Comparison of ENCODE assay signal across 21 cellular contexts in the genomic region with DNA sequence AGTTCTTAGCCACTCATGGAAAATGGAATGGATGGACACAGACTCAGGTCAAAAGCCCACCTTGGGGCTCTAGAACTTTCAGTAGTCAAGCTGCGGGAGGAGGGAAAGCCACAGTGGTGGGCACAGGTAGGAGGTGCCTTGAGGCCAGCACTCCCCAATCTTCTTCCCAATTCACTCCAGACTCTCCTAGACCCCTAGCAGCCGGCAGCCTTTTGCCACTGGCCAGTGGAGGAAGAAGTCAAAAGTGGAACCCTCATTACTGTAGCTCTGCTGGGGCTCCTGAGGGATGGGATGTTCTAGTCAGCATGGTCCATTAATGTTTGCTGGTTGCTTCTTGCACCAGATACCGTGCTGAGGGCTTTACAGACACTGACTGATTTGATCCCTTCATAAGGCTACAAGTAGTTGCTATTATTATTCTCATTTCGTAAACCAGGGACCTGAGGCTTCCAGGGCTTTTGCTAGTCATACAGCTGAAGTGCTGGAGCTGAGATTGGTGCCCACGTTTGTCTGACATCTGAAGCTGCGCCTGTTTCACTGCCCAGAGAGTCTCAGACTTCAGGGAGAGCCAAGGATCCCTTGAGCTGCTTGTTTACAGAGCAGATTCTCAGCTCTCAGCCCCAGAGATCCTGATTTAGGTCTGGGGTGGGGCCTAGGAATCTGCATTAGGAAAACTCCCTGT. TPM values are rescaled to one million over a fixed set of nuclear protein-coding genes. Genes with fewer than 3 reads are reported as not detected.
DNase-seq lines count a peak whose midpoint lies in the region; ATAC-seq, FAIRE-seq and TF ChIP-seq lines count a peak whose summit lies in the region.
"Had no signal": no experiment of that assay in that cellular context is flagged by ENCODE, and none has a peak within 500 bp of the region (broad histone marks: within the 10 kb centered on the region; RNA-seq: fewer than 3 reads in every experiment).

No MANE protein-coding gene starts in this region.

- H3K4me3 ChIP-seq in right cardiac atrium (ENCODE audit: low read length) (no peak overlapping the region), esophagus squamous epithelium (no peak overlapping the region), WERI-Rb-1 (ENCODE audit: low read depth, low read length) (no peak overlapping the region)
- H3K4me3 ChIP-seq: MG63, thyroid gland had no signal

- no peaks in the 10 kb centered on the region for H3K9me3 Mint-ChIP-seq in activated naive CD4-positive, alpha-beta T cell treated with anti-CD3 and anti-CD28 coated beads, Interleukin-2, amount 50 U/mL, for 24 hours
- no peaks in the 10 kb centered on the region for H3K9me3 Mint-ChIP-seq in activated naive CD8-positive, alpha-beta T cell treated with anti-CD3 and anti-CD28 coated beads for 36 hours
- H3K9me3 Mint-ChIP-seq: nephron had no signal

- intact Hi-C loops in right cardiac atrium (cut with DNase I) = no loop called here
- intact Hi-C loops in esophagus squamous epithelium (cut with DNase I) = no loop called here

- peak overlapping the region; percentile 80 for H3K27ac Mint-ChIP-seq in activated naive CD4-positive, alpha-beta T cell treated with anti-CD3 and anti-CD28 coated beads, Interleukin-2, amount 50 U/mL, for 24 hours
- peak overlapping the region; percentile 30 for H3K27ac Mint-ChIP-seq in activated naive CD8-positive, alpha-beta T cell treated with anti-CD3 and anti-CD28 coated beads for 36 hours
- H3K27ac Mint-ChIP-seq: nephron, progenitor cell of endocrine pancreas had no signal

- no peak for FAIRE-seq in H54 (lab: Jason Lieb, UNC)
- FAIRE-seq: colon, keratinocyte had no signal

- H3K9me3 ChIP-seq in right cardiac atrium (ENCODE audit: control insufficient read depth, low read length) (no peaks in the 10 kb centered on the region), esophagus squamous epithelium (no peaks in the 10 kb centered on the region), WERI-Rb-1 (ENCODE audit: severe bottlenecking) (no peaks in the 10 kb centered on the region)
- H3K9me3 ChIP-seq: MG63, thyroid gland had no signal

- no peaks in the 10 kb centered on the region for H3K27me3 Mint-ChIP-seq in activated naive CD4-positive, alpha-beta T cell treated with anti-CD3 and anti-CD28 coated beads, Interleukin-2, amount 50 U/mL, for 24 hours
- H3K27me3 Mint-ChIP-seq in activated naive CD8-positive, alpha-beta T cell treated with anti-CD3 and anti-CD28 coated beads for 36 hours = no peaks in the 10 kb centered on the region
- H3K27me3 Mint-ChIP-seq: progenitor cell of endocrine pancreas had no signal

- 78% methylated on average over 6 of the region's 6 CpGs for WGBS in right cardiac atrium
- WGBS in esophagus squamous epithelium, 2 donors = 81 to 83% methylated on average over 1 to 5 of the region's 6 CpGs

- no peak for ATAC-seq in right cardiac atrium

- no peak for DNase-seq in activated naive CD4-positive, alpha-beta T cell treated with anti-CD3 and anti-CD28 coated beads, Interleukin-2, amount 50 U/mL, for 16 hours
- DNase-seq in activated naive CD8-positive, alpha-beta T cell treated with anti-CD3 and anti-CD28 coated beads for 36 hours = no peak
- DNase-seq in right cardiac atrium (no peak), esophagus squamous epithelium (lab: John Stamatoyannopoulos, UW) (no peak), WERI-Rb-1 (no peak), H54 (ENCODE audit: insufficient read length, low spot score) (no peak)
- peak; percentile 22 for DNase-seq in stimulated activated CD8-positive, alpha-beta memory T cell treated with anti-CD3 and anti-CD28 coated beads, Interleukin-4, amount 100 ng/mL, for 48 hours
- DNase-seq: hippocampal formation, IMR-90, mammary epithelial cell, MG63, NCI-H146, NCI-H748 treated with DMSO at 0.1 percent for 48 hours, OCI-M1, thyroid gland had no signal

- peaks cover 0 to 24% (median 0%) of the 10 kb centered on the region in 3 donors for H3K36me3 ChIP-seq in esophagus squamous epithelium
- peaks cover 15% of the 10 kb centered on the region for H3K36me3 ChIP-seq in WERI-Rb-1
- H3K36me3 ChIP-seq: MG63 had no signal

- peaks cover 94% of the 10 kb centered on the region for H3K4me1 Mint-ChIP-seq in activated naive CD4-positive, alpha-beta T cell treated with anti-CD3 and anti-CD28 coated beads, Interleukin-2, amount 50 U/mL, for 24 hours
- H3K4me1 Mint-ChIP-seq in activated naive CD8-positive, alpha-beta T cell treated with anti-CD3 and anti-CD28 coated beads for 36 hours = peaks cover 76% of the 10 kb centered on the region

- H3K27me3 ChIP-seq in right cardiac atrium (ENCODE audit: control insufficient read depth, insufficient read depth) (no peaks in the 10 kb centered on the region), esophagus squamous epithelium (no peaks in the 10 kb centered on the region), WERI-Rb-1 (ENCODE audit: insufficient read depth, low read depth, severe bottlenecking) (no peaks in the 10 kb centered on the region)
- H3K27me3 ChIP-seq: MG63, thyroid gland had no signal

- H3K36me3 Mint-ChIP-seq in activated naive CD4-positive, alpha-beta T cell treated with anti-CD3 and anti-CD28 coated beads, Interleukin-2, amount 50 U/mL, for 24 hours = peaks cover 3% of the 10 kb centered on the region
- H3K36me3 Mint-ChIP-seq in activated naive CD8-positive, alpha-beta T cell treated with anti-CD3 and anti-CD28 coated beads for 36 hours = peaks cover 31% of the 10 kb centered on the region

- TF ChIP-seq CTCF in esophagus squamous epithelium (IDR thresholded peaks at IDR 0.05) = no peak
- no peak for TF ChIP-seq CTCF in WERI-Rb-1 (IDR thresholded peaks at IDR 0.05; ENCODE audit: low read depth, low read length)

- H3K4me1 ChIP-seq in right cardiac atrium (ENCODE audit: control insufficient read depth, insufficient read depth, low read length) (peaks cover 13% of the 10 kb centered on the region), esophagus squamous epithelium (peaks cover 0 to 22% (median 0%) of the 10 kb centered on the region in 3 donors)

- TF ChIP-seq POLR2A in esophagus squamous epithelium (IDR thresholded peaks at IDR 0.05) = no peak
- no peak for TF ChIP-seq POLR2A in H54 (IDR thresholded peaks at IDR 0.05; ENCODE audit: low read depth, low read length)

- H3K27ac ChIP-seq in right cardiac atrium (ENCODE audit: low read length) = peak overlapping the region; percentile 53
- H3K27ac ChIP-seq in esophagus squamous epithelium = no peak overlapping the region
- H3K27ac ChIP-seq in WERI-Rb-1 = no peak overlapping the region

- no peak overlapping the region for H3K4me3 Mint-ChIP-seq in activated naive CD4-positive, alpha-beta T cell treated with anti-CD3 and anti-CD28 coated beads, Interleukin-2, amount 50 U/mL, for 24 hours
- no peak overlapping the region for H3K4me3 Mint-ChIP-seq in activated naive CD8-positive, alpha-beta T cell treated with anti-CD3 and anti-CD28 coated beads for 36 hours
- H3K4me3 Mint-ChIP-seq: nephron had no signal

RNA-seq across cellular contexts. Expression of a gene that starts 1.1 kb away (rescaled TPM):
- 1 to 10 TPM in 1 of 2 experiments, under 1 TPM in 1; 0.89 to 1.1 TPM for total RNA-seq in activated naive CD8-positive, alpha-beta T cell treated with anti-CD3 and anti-CD28 coated beads for 36 hours
- total RNA-seq in right cardiac atrium (1 to 10 TPM; 1.6 to 2.5 (median 1.9) TPM), esophagus squamous epithelium (1 to 10 TPM in 1 of 4 donors, under 1 TPM in 2, not detected in 1; 0.53 to 1.5 (median 0.92) TPM)
- 2.0 TPM for polyA plus RNA-seq in right cardiac atrium

RNA-seq across cellular contexts. Expression of a gene that starts 25.2 kb away (rescaled TPM):
- 100 to 1,000 TPM; 180 to 181 TPM for total RNA-seq in activated naive CD8-positive, alpha-beta T cell treated with anti-CD3 and anti-CD28 coated beads for 36 hours
- total RNA-seq in right cardiac atrium (10 to 100 TPM; 12.6 to 23.1 (median 17.1) TPM), esophagus squamous epithelium (10 to 100 TPM in 1 of 4 donors, 1 to 10 TPM in 3; 4.0 to 26.7 (median 7.1) TPM)
- 9.9 TPM for polyA plus RNA-seq in right cardiac atrium

RNA-seq across cellular contexts. Expression of a gene that starts 57.0 kb away (rescaled TPM):
- total RNA-seq in activated naive CD8-positive, alpha-beta T cell treated with anti-CD3 and anti-CD28 coated beads for 36 hours = under 1 TPM; 0.18 to 0.21 TPM
- total RNA-seq in right cardiac atrium (under 1 TPM in 1 of 4 donors, not detected in 3; 0.26 TPM), esophagus squamous epithelium (not detected)
- not detected for polyA plus RNA-seq in right cardiac atrium
- total RNA-seq: Daoy, mammary epithelial cell had no signal
- polyA plus RNA-seq: mammary epithelial cell had no signal

Comparison
In these comparisons a context has a peak if more than half of its experiments do, and no peak if none do; other contexts are left out.
1. RNA of a gene that starts 25.2 kb away (total RNA-seq): 180 to 181 TPM in activated naive CD8-positive, alpha-beta T cell treated with anti-CD3 and anti-CD28 coated beads for 36 hours; 12.6 to 23.1 TPM in right cardiac atrium and 4.0 to 26.7 TPM in esophagus squamous epithelium; every median in the first group is over 4 times any median in the second.